Comparison of ENCODE assay signal across 1 cellular context in genomic region chr10:17617031-17617911, GRCh38.
TF ChIP-seq lines count a peak whose summit lies in the region.

TSS of gene HACD1 (minus strand) at chr10:17617374. CDS start at chr10:17617339, 35 bp downstream.

TF ChIP-seq in HepG2, 621 proteins besides CTCF, POLR2A, EP300 and RAD21 (continued from another document):
- no peak for TF ChIP-seq PRDM15 (CRISPR knock-in tag; IDR thresholded peaks at IDR 0.05)
- TF ChIP-seq IKZF5 (CRISPR knock-in tag; IDR thresholded peaks at IDR 0.05) = peak; percentile 6; the same call in 1 of the 2 replicates
- no peak for TF ChIP-seq TSC22D2 (CRISPR knock-in tag; IDR thresholded peaks at IDR 0.05; ENCODE audit: borderline replicate concordance)
- TF ChIP-seq CENPX (CRISPR knock-in tag; IDR thresholded peaks at IDR 0.05) = no peak
- peak; percentile 38; the same call in 1 of the 2 replicates for TF ChIP-seq SIN3A (IDR thresholded peaks at IDR 0.05; ENCODE audit: borderline replicate concordance, low read depth, low read length)
- TF ChIP-seq FOXA1 (IDR thresholded peaks at IDR 0.05) = no peak
- TF ChIP-seq FOXA1 (CRISPR knock-in tag; IDR thresholded peaks at IDR 0.05) = no peak
- TF ChIP-seq SMC3 (IDR thresholded peaks at IDR 0.05; ENCODE audit: low read length) = no peak
- TF ChIP-seq ZFP82 (CRISPR knock-in tag; IDR thresholded peaks at IDR 0.05; ENCODE audit: borderline replicate concordance) = 0 out of 2 replicates have a peak, but pooled peaks have one; percentile 29
- no peak for TF ChIP-seq CBX2 (IDR thresholded peaks at IDR 0.05; ENCODE audit: low read depth, low read length)
- no peak for TF ChIP-seq CBX2 (CRISPR knock-in tag; IDR thresholded peaks at IDR 0.05; ENCODE audit: low read depth)
- TF ChIP-seq TEAD2 (CRISPR knock-in tag; IDR thresholded peaks at IDR 0.05) = no peak
- no peak for TF ChIP-seq KLF9 (CRISPR knock-in tag; IDR thresholded peaks at IDR 0.05; ENCODE audit: low read depth)
- no peak for TF ChIP-seq SMARCE1 (IDR thresholded peaks at IDR 0.05; ENCODE audit: borderline replicate concordance)
- TF ChIP-seq NCOA5 (CRISPR knock-in tag; IDR thresholded peaks at IDR 0.05) = no peak
- no peak for TF ChIP-seq ZNF691 (CRISPR knock-in tag; IDR thresholded peaks at IDR 0.05; ENCODE audit: borderline replicate concordance, low read depth)
- TF ChIP-seq FOXP1 (IDR thresholded peaks at IDR 0.05) = no peak
- TF ChIP-seq FOXP1 (CRISPR knock-in tag; IDR thresholded peaks at IDR 0.05) = no peak
- no peak for TF ChIP-seq CHCHD3 (CRISPR knock-in tag; IDR thresholded peaks at IDR 0.05)
- no peak for TF ChIP-seq MBD4 (IDR thresholded peaks at IDR 0.05; ENCODE audit: borderline replicate concordance, low read length)
- TF ChIP-seq ZNF317 (CRISPR knock-in tag; IDR thresholded peaks at IDR 0.05) = no peak
- no peak for TF ChIP-seq STAT5B (CRISPR knock-in tag; IDR thresholded peaks at IDR 0.05)
- TF ChIP-seq ZNF367 (CRISPR knock-in tag; IDR thresholded peaks at IDR 0.05; ENCODE audit: borderline replicate concordance) = peak; percentile 21; the same call in 1 of the 2 replicates
- TF ChIP-seq ZBTB4 (CRISPR knock-in tag; IDR thresholded peaks at IDR 0.05; ENCODE audit: borderline replicate concordance) = no peak
- TF ChIP-seq ZNF232 (CRISPR knock-in tag; IDR thresholded peaks at IDR 0.05; ENCODE audit: borderline replicate concordance) = no peak
- TF ChIP-seq ZNF770 (CRISPR knock-in tag; IDR thresholded peaks at IDR 0.05) = peak; percentile 76; the same call in 1 of the 2 replicates
- TF ChIP-seq PLRG1 (conservative IDR thresholded peaks at IDR 0.05) = no peak
- peak; percentile 76; the same call in 1 of the 2 replicates for TF ChIP-seq MXD1 (CRISPR knock-in tag; IDR thresholded peaks at IDR 0.05)
- TF ChIP-seq ZNF44 (CRISPR knock-in tag; IDR thresholded peaks at IDR 0.05) = no peak
- TF ChIP-seq RNF219 (CRISPR knock-in tag; IDR thresholded peaks at IDR 0.05) = no peak
- TF ChIP-seq NONO (IDR thresholded peaks at IDR 0.05) = no peak
- peak; percentile 60 for TF ChIP-seq NONO (CRISPR knock-in tag; conservative IDR thresholded peaks at IDR 0.05)
- TF ChIP-seq ZNF589 (CRISPR knock-in tag; conservative IDR thresholded peaks at IDR 0.05) = no peak
- TF ChIP-seq ZBTB10 (CRISPR knock-in tag; IDR thresholded peaks at IDR 0.05; ENCODE audit: borderline replicate concordance) = no peak; the same call in 1 of the 2 replicates
